ENCODE assay signal across 16 cellular contexts in genomic region chr3:169389211-169389924, GRCh38.
DNase-seq lines count a peak whose midpoint lies in the region; ATAC-seq, FAIRE-seq and TF ChIP-seq lines count a peak whose summit lies in the region.
"Had no signal": no experiment of that assay in that cellular context is flagged by ENCODE, and none has a peak within 500 bp of the region (broad histone marks: within the 10 kb centered on the region; RNA-seq: fewer than 3 reads in every experiment).

No MANE protein-coding gene starts in this region.

- TF ChIP-seq CTCF in bronchial epithelial cell (IDR thresholded peaks at IDR 0.05; ENCODE audit: insufficient read depth, low read length, severe bottlenecking) (no peak), lower lobe of right lung (IDR thresholded peaks at IDR 0.05) (no peak), transverse colon (IDR thresholded peaks at IDR 0.05) (no peak)

- no peaks in the 10 kb centered on the region for H3K36me3 ChIP-seq in bronchial epithelial cell (ENCODE audit: control insufficient read depth, insufficient read depth, low read length)
- H3K36me3 ChIP-seq in lower lobe of right lung, result no peaks in the 10 kb centered on the region
- H3K36me3 ChIP-seq in transverse colon, result no peaks in the 10 kb centered on the region

- intact Hi-C loops in lower lobe of right lung (cut with DNase I), result no loop called here
- intact Hi-C loops in transverse colon (cut with DNase I; ENCODE audit: low total_unique reads), result no loop called here

- H3K4me1 ChIP-seq in lower lobe of right lung, result peaks cover 21% of the 10 kb centered on the region
- peaks cover 8 to 43% (median 28%) of the 10 kb centered on the region in 4 donors for H3K4me1 ChIP-seq in transverse colon

- H3K27me3 ChIP-seq in bronchial epithelial cell (ENCODE audit: control insufficient read depth, insufficient read depth, low read length) (no peaks in the 10 kb centered on the region), lower lobe of right lung (ENCODE audit: low read depth) (no peaks in the 10 kb centered on the region), transverse colon (no peaks in the 10 kb centered on the region)

- H3K9me3 ChIP-seq in lower lobe of right lung (no peaks in the 10 kb centered on the region), transverse colon (no peaks in the 10 kb centered on the region)

- DNase-seq in NCI-H226 (peak; percentile 71), bronchial epithelial cell (ENCODE audit: low read depth) (peak; percentile 37), lower lobe of right lung (no peak), transverse colon (peak; percentile 14), NCI-H1417 (lab: John Stamatoyannopoulos, UW) (no peak), T1000 (lab: John Stamatoyannopoulos, UW) (no peak)
- DNase-seq: activated CD4-positive, alpha-beta T cell treated with anti-CD3 and anti-CD28 coated beads for 4 hours; foreskin melanocyte; IMR-90; NCI-H1930; NCI-H510A treated with DMSO at 0.1 percent for 48 hours; stimulated activated CD4-positive, alpha-beta T cell treated with anti-CD3 and anti-CD28 coated beads, Interleukin-1b, Interleukin-23, amount 100 ng/mL, for 48 hours; T-helper 17 cell had no signal

- H3K27ac ChIP-seq in lower lobe of right lung (peak overlapping the region; percentile 44), transverse colon (peak overlapping the region; percentile 72 to 86 (median 80))

- peak; percentile 45 to 86 for ATAC-seq in lower lobe of right lung
- ATAC-seq in GM18868 (IDR thresholded peaks at IDR 0.05; ENCODE audit: unreplicated experiment), result no peak
- ATAC-seq: T-helper 17 cell had no signal

- 43 to 45% methylated on average over 4 of the region's 4 CpGs for WGBS in transverse colon (ENCODE audit: low coverage in 1 of 2), 2 donors

- no peak for TF ChIP-seq POLR2A in transverse colon (IDR thresholded peaks at IDR 0.05)

- no peak for TF ChIP-seq EP300 in transverse colon (IDR thresholded peaks at IDR 0.05; ENCODE audit: low read depth)

- in situ Hi-C loops in transverse colon (cut with MboI; ENCODE audit: low pct_ligation_motif_present in 1 of 4, low pct_unique_long_range_greater_than_20kb in 1 of 4, low sequenced_read_pairs in 3 of 4), result loop anchor here in 1 of 4 donors (25.0 kb wide), 1 partner anchor 273 kb away; the partner anchor contains the start of gene MECOM

- no peak for FAIRE-seq in bronchial epithelial cell (lab: Jason Lieb, UNC)
- FAIRE-seq: G401.6, GM12892 had no signal

- no peak overlapping the region for H3K4me3 ChIP-seq in bronchial epithelial cell (ENCODE audit: low read depth, low read length)
- H3K4me3 ChIP-seq in lower lobe of right lung, result no peak overlapping the region
- H3K4me3 ChIP-seq in transverse colon, result peak overlapping the region in 1 of 4 donors; percentile 22

Comparison
In these comparisons a context has a peak if more than half of its experiments do, and no peak if none do; other contexts are left out.
1. DNase-seq: peak in NCI-H226 (single experiment), bronchial epithelial cell (single experiment) and transverse colon (single experiment); none in lower lobe of right lung (single experiment), NCI-H1417 (0 of 3) and T1000 (single experiment).